Comparison of ENCODE assay signal across 17 cellular contexts in the genomic region with DNA sequence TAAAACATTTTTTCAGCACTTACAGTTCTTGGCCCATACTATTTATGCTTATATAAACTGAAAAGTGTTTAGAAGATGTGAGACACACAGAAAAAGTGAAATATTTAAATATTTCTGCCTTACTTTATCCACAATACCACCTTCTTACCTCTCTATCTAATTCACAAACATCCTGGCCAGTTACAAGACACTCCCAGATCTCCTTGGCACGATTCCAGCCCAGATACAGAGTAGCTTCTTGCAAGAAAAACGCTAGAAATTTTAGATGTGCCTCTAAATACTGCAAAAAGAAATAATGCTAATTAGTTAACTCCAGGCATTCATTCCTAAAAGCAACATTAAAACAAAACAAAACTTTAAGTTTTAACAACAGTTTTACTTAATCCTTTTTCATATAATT.
DNase-seq lines count a peak whose midpoint lies in the region; ATAC-seq lines count a peak whose summit lies in the region.
"Had no signal": no experiment of that assay in that cellular context is flagged by ENCODE, and none has a peak within 500 bp of the region (broad histone marks: within the 10 kb centered on the region; RNA-seq: fewer than 3 reads in every experiment).

No MANE protein-coding gene starts in this region.

- peaks cover 0 to 3% (median 0%) of the 10 kb centered on the region in 7 donors for H3K9me3 Mint-ChIP-seq in CD4-positive, CD25-positive, alpha-beta regulatory T cell
- no peaks in the 10 kb centered on the region for H3K9me3 Mint-ChIP-seq in CD8-positive, alpha-beta memory T cell
- H3K9me3 Mint-ChIP-seq: activated naive CD8-positive, alpha-beta T cell treated with anti-CD3 and anti-CD28 coated beads, Interleukin-2, amount 10 ng/mL, durations not matched to agents 7 days and 5 days; activated T-cell treated with anti-CD3 and anti-CD28 coated beads, Interleukin-2, amount 50 U/mL, for 24 hours; T-helper 1 cell treated with Interleukin-12 subunit alpha and Interleukin-12 subunit beta and Interleukin-4 antibody, amounts not matched to agents 30 μg/mL and 1 μg/mL, for 36 hours had no signal

- peak overlapping the region in 2 of 3 donors; percentile 68 for H3K27ac Mint-ChIP-seq in CD4-positive, CD25-positive, alpha-beta regulatory T cell
- peak overlapping the region in 4 of 8 donors; percentile 20 to 77 (median 44) for H3K27ac Mint-ChIP-seq in CD8-positive, alpha-beta memory T cell
- H3K27ac Mint-ChIP-seq: activated naive CD8-positive, alpha-beta T cell treated with anti-CD3 and anti-CD28 coated beads, Interleukin-2, amount 10 ng/mL, durations not matched to agents 7 days and 5 days; activated T-cell treated with anti-CD3 and anti-CD28 coated beads, Interleukin-2, amount 50 U/mL, for 24 hours; B cell; T-helper 1 cell treated with Interleukin-12 subunit alpha and Interleukin-12 subunit beta and Interleukin-4 antibody, amounts not matched to agents 30 μg/mL and 1 μg/mL, for 36 hours had no signal

- no peaks in the 10 kb centered on the region for H3K27me3 Mint-ChIP-seq in CD4-positive, CD25-positive, alpha-beta regulatory T cell
- H3K27me3 Mint-ChIP-seq in CD8-positive, alpha-beta memory T cell = no peaks in the 10 kb centered on the region
- H3K27me3 Mint-ChIP-seq: activated naive CD8-positive, alpha-beta T cell treated with anti-CD3 and anti-CD28 coated beads, Interleukin-2, amount 10 ng/mL, durations not matched to agents 7 days and 5 days; activated T-cell treated with anti-CD3 and anti-CD28 coated beads, Interleukin-2, amount 50 U/mL, for 24 hours; B cell had no signal

- no peak overlapping the region for H3K4me3 ChIP-seq in CD4-positive, CD25-positive, alpha-beta regulatory T cell (ENCODE audit: low read depth, low read length)
- H3K4me3 ChIP-seq in CD8-positive, alpha-beta memory T cell (ENCODE audit: low read length) = no peak overlapping the region
- H3K4me3 ChIP-seq: lower lobe of right lung had no signal

- H3K4me3 Mint-ChIP-seq in CD4-positive, CD25-positive, alpha-beta regulatory T cell = no peak overlapping the region
- H3K4me3 Mint-ChIP-seq in CD8-positive, alpha-beta memory T cell = no peak overlapping the region
- H3K4me3 Mint-ChIP-seq: activated naive CD8-positive, alpha-beta T cell treated with anti-CD3 and anti-CD28 coated beads, Interleukin-2, amount 10 ng/mL, durations not matched to agents 7 days and 5 days; activated T-cell treated with anti-CD3 and anti-CD28 coated beads, Interleukin-2, amount 50 U/mL, for 24 hours; B cell; T-helper 1 cell treated with Interleukin-12 subunit alpha and Interleukin-12 subunit beta and Interleukin-4 antibody, amounts not matched to agents 30 μg/mL and 1 μg/mL, for 36 hours had no signal

- H3K36me3 Mint-ChIP-seq in CD4-positive, CD25-positive, alpha-beta regulatory T cell = peaks cover 33% of the 10 kb centered on the region
- H3K36me3 Mint-ChIP-seq in CD8-positive, alpha-beta memory T cell = peaks cover 13 to 62% (median 17%) of the 10 kb centered on the region in 3 donors

- peaks cover 8 to 24% (median 15%) of the 10 kb centered on the region in 4 donors for H3K4me1 Mint-ChIP-seq in CD4-positive, CD25-positive, alpha-beta regulatory T cell
- peaks cover 14 to 30% (median 16%) of the 10 kb centered on the region in 3 donors for H3K4me1 Mint-ChIP-seq in CD8-positive, alpha-beta memory T cell

- POLR2A ChIA-PET in CD8-positive, alpha-beta memory T cell (lab: Charles Lee) = no interaction called here

- H3K4me1 ChIP-seq in CD4-positive, CD25-positive, alpha-beta regulatory T cell (ENCODE audit: control insufficient read depth, insufficient read depth, low read length, poor library complexity, severe bottlenecking) = peaks cover 10% of the 10 kb centered on the region
- peaks cover 12% of the 10 kb centered on the region for H3K4me1 ChIP-seq in CD8-positive, alpha-beta memory T cell (ENCODE audit: insufficient read depth, low read length)

- no peaks in the 10 kb centered on the region for H3K9me3 ChIP-seq in CD4-positive, CD25-positive, alpha-beta regulatory T cell (ENCODE audit: control insufficient read depth in 2 of 2, low read length in 2 of 2)
- no peaks in the 10 kb centered on the region for H3K9me3 ChIP-seq in CD8-positive, alpha-beta memory T cell (ENCODE audit: low read length)
- H3K9me3 ChIP-seq: lower lobe of right lung had no signal

- H3K27ac ChIP-seq in CD4-positive, CD25-positive, alpha-beta regulatory T cell (ENCODE audit: insufficient read depth, low read length, poor library complexity, severe bottlenecking) = no peak overlapping the region
- no peak overlapping the region for H3K27ac ChIP-seq in CD8-positive, alpha-beta memory T cell (ENCODE audit: low read depth, low read length)
- H3K27ac ChIP-seq: HL-60, lower lobe of right lung had no signal

- in situ Hi-C loops in KBM-7 (cut with MboI; ENCODE audit: low pct_unique_long_range_greater_than_20kb, low sequenced_read_pairs) = no loop called here

- ATAC-seq in CD4-positive, CD25-positive, alpha-beta regulatory T cell (ENCODE audit: low read depth in 2 of 2) = no peak
- no peak for ATAC-seq in GM18517 (IDR thresholded peaks at IDR 0.05; ENCODE audit: unreplicated experiment)
- ATAC-seq: lower lobe of right lung had no signal

- no peaks in the 10 kb centered on the region for H3K27me3 ChIP-seq in CD4-positive, CD25-positive, alpha-beta regulatory T cell (ENCODE audit: control insufficient read depth, insufficient read depth, low read length)
- no peaks in the 10 kb centered on the region for H3K27me3 ChIP-seq in CD8-positive, alpha-beta memory T cell (ENCODE audit: insufficient read depth, low read length, poor library complexity, severe bottlenecking)

- H3K36me3 ChIP-seq in CD4-positive, CD25-positive, alpha-beta regulatory T cell (ENCODE audit: control insufficient read depth, insufficient read depth, low read length) = peaks cover 68% of the 10 kb centered on the region
- peaks cover 27% of the 10 kb centered on the region for H3K36me3 ChIP-seq in CD8-positive, alpha-beta memory T cell (ENCODE audit: insufficient read depth, low read length)

- CTCF ChIA-PET in CD8-positive, alpha-beta memory T cell (lab: Charles Lee) = no interaction called here

- no peak for DNase-seq in CD4-positive, CD25-positive, alpha-beta regulatory T cell
- DNase-seq in HUDEP-2 (lab: John Stamatoyannopoulos, UW; ENCODE audit: unreplicated experiment in 76 of 76) (peak in 74 of 76 experiments; percentile 12 to 91 (median 76)), amniotic epithelial cell (ENCODE audit: low read depth) (peak; percentile 38), myocyte (ENCODE audit: low read depth) (peak; percentile 41), KBM-7 (no peak)
- DNase-seq in stimulated activated CD4-positive, alpha-beta T cell treated with anti-CD3 and anti-CD28 coated beads, Interleukin-4, amount 100 ng/mL, for 4 hours = no peak
- DNase-seq in CD8-positive, alpha-beta memory T cell = no peak
- DNase-seq: activated naive CD8-positive, alpha-beta T cell treated with anti-CD3 and anti-CD28 coated beads, Interleukin-2, amount 10 ng/mL, durations not matched to agents 7 days and 5 days; activated T-cell treated with anti-CD3 and anti-CD28 coated beads, Interleukin-2, amount 50 U/mL, for 24 hours; DND-41; Karpas-422; NCI-H187 had no signal

Comparison
In these comparisons a context has a peak if more than half of its experiments do, and no peak if none do; other contexts are left out.
1. DNase-seq: peak in HUDEP-2 (74 of 76), amniotic epithelial cell (single experiment) and myocyte (single experiment); none in CD4-positive, CD25-positive, alpha-beta regulatory T cell (0 of 3), KBM-7 (single experiment), stimulated activated CD4-positive, alpha-beta T cell treated with anti-CD3 and anti-CD28 coated beads, Interleukin-4, amount 100 ng/mL, for 4 hours (0 of 2) and CD8-positive, alpha-beta memory T cell (0 of 5).